In the genomic region with DNA sequence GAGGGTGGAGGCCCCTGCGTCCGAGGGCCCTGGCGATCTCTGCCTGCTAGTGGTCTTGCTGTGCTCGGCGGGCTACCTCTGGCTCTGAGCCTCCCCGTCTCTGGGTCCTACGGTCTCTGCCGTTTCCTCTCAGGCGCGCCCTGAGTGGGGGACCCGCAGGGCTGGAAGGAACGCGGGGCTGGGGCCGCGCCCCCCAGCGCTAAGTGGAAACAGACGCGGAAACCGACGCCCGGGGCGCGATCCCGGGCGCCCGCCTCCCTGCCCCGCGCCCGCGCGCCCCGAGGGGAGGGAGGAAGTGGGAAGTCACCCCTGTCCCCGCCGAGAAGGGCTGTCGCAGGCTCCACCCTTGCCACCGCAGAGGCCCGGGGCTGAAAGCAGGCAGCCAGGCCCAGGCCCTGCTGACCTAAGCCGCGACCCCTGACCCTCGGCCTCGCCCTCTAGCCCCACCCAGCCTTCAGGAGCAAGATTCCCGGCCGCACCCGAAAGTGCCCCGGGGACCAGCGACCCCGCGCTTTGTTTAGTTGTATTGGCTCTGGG, we compare ENCODE assay signal across 2 cellular contexts.
TF ChIP-seq lines count a peak whose summit lies in the region.

No MANE protein-coding gene starts in this region.

TF ChIP-seq in HCT116, 20 proteins besides CTCF, POLR2A, EP300 and RAD21:
- TF ChIP-seq SRF (IDR thresholded peaks at IDR 0.05; ENCODE audit: low read depth) (no peak), ZFX (IDR thresholded peaks at IDR 0.05) (peak; percentile 48; the same call in 1 of the 2 replicates)

TF ChIP-seq in WTC11, 78 proteins besides CTCF, POLR2A, EP300 and RAD21:
- TF ChIP-seq NR2C2 (CRISPR knock-in tag; IDR thresholded peaks at IDR 0.05) (no peak), ESRRA (CRISPR knock-in tag; IDR thresholded peaks at IDR 0.05; ENCODE audit: borderline replicate concordance) (no peak), EMX1 (CRISPR knock-in tag; IDR thresholded peaks at IDR 0.05) (no peak), AFF4 (CRISPR knock-in tag; IDR thresholded peaks at IDR 0.05; ENCODE audit: borderline replicate concordance) (no peak), TEAD4 (CRISPR knock-in tag; IDR thresholded peaks at IDR 0.05) (no peak)
